Comparison of ENCODE assay signal across 16 cellular contexts in the genomic region with DNA sequence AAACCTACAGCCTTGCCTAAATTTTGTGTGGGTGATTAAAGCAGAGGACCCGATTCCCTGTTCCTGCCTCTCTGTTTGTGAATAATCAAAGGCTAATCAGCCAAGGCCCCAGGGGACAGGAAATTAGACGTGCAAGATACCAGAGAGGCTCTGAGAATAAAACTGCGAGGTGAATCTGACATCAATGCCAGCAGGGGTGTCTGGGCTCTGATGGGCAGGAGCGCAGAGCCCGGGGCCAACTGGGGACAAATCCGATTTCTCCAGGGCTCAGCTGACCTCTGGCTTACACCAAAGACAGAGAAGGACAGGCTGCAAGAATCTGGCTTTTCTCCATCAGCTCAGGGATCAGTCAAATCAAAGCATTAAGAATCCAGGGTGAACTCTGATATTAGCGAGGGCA.
DNase-seq lines count a peak whose midpoint lies in the region; ATAC-seq and TF ChIP-seq lines count a peak whose summit lies in the region.
"Had no signal": no experiment of that assay in that cellular context is flagged by ENCODE, and none has a peak within 500 bp of the region (broad histone marks: within the 10 kb centered on the region; RNA-seq: fewer than 3 reads in every experiment).

No MANE protein-coding gene starts in this region.

- no peak overlapping the region for H3K4ac ChIP-seq in neuronal stem cell (ENCODE audit: low read length)

- H3K4me1 ChIP-seq in BE2C = peaks cover 9% of the 10 kb centered on the region
- H3K4me1 ChIP-seq in endodermal cell (ENCODE audit: control insufficient read depth, insufficient read depth, low read length) = peaks cover 14% of the 10 kb centered on the region
- peaks cover 11 to 21% of the 10 kb centered on the region in 2 donors for H3K4me1 ChIP-seq in neuronal stem cell (ENCODE audit: control insufficient read depth in 2 of 2, insufficient read depth in 1 of 2, low read depth in 1 of 2, low read length in 2 of 2)

- H2BK12ac ChIP-seq in neuronal stem cell (ENCODE audit: low read length) = no peak overlapping the region

- H3K36me3 Mint-ChIP-seq in HFFc6 (ENCODE audit: low read depth) (no peaks in the 10 kb centered on the region), endodermal cell (ENCODE audit: low read depth) (no peaks in the 10 kb centered on the region)

- H3K27ac Mint-ChIP-seq in HFFc6 = 0 out of 2 replicates have a peak overlapping the region, but pooled peaks have one; percentile 11
- H3K27ac Mint-ChIP-seq in endodermal cell = peak overlapping the region; percentile 74

- no peak overlapping the region for H3K4me3 ChIP-seq in BE2C (ENCODE audit: low read depth, low read length)
- no peak overlapping the region for H3K4me3 ChIP-seq in endodermal cell (ENCODE audit: low read length)
- H3K4me3 ChIP-seq in neuronal stem cell (ENCODE audit: low read length in 2 of 2) = no peak overlapping the region
- H3K4me3 ChIP-seq: GM12878, left lung had no signal

- H2BK120ac ChIP-seq in neuronal stem cell (ENCODE audit: low read depth, low read length) = no peak overlapping the region

- no peak overlapping the region for H3K4me2 ChIP-seq in neuronal stem cell (ENCODE audit: insufficient read depth, low read length, poor library complexity, severe bottlenecking)

- H3K36me3 ChIP-seq in BE2C (no peaks in the 10 kb centered on the region), endodermal cell (ENCODE audit: control insufficient read depth, insufficient read depth, low read length) (no peaks in the 10 kb centered on the region), neuronal stem cell (replicated peaks in 1 of 2; ENCODE audit: control insufficient read depth in 2 of 2, insufficient read depth in 2 of 2, low read length in 2 of 2) (no peaks in the 10 kb centered on the region)
- H3K36me3 ChIP-seq: left lung had no signal

- no peak overlapping the region for H3K9ac ChIP-seq in endodermal cell (ENCODE audit: extremely low read depth, low read length, poor library complexity, severe bottlenecking)
- H3K9ac ChIP-seq in neuronal stem cell (ENCODE audit: low read depth, low read length, poor library complexity) = no peak overlapping the region

- H2BK15ac ChIP-seq in neuronal stem cell (ENCODE audit: low read length) = no peak overlapping the region

- no peaks in the 10 kb centered on the region for H3K79me1 ChIP-seq in neuronal stem cell (ENCODE audit: low read depth, low read length)

- no peak overlapping the region for H2AFZ ChIP-seq in neuronal stem cell (ENCODE audit: low read length)

- no peaks in the 10 kb centered on the region for H3K9me3 Mint-ChIP-seq in HFFc6
- no peaks in the 10 kb centered on the region for H3K9me3 Mint-ChIP-seq in endodermal cell
- H3K9me3 Mint-ChIP-seq: CD8-positive, alpha-beta memory T cell; stimulated activated naive CD8-positive, alpha-beta T cell treated with anti-CD3 and anti-CD28 coated beads, Interleukin-15, amount 100 ng/mL, for 72 hours had no signal

- DNase-seq in BE2C (peak; percentile 75), HFFc6 (no peak), endodermal cell (peak; percentile 55), neuronal stem cell (ENCODE audit: low spot score) (no peak), Kasumi-1 (lab: John Stamatoyannopoulos, UW) (no peak), NCI-H2081 treated with DMSO at 0.1 percent for 48 hours (lab: John Stamatoyannopoulos, UW) (no peak), NCI-H748 treated with DMSO at 0.1 percent for 48 hours (lab: John Stamatoyannopoulos, UW) (no peak)
- DNase-seq: CD8-positive, alpha-beta memory T cell; central memory CD4-positive, alpha-beta T cell; effector memory CD4-positive, alpha-beta T cell; KG1; left lung; NCI-H1105 treated with DMSO at 0.1 percent for 48 hours; stimulated activated naive CD8-positive, alpha-beta T cell treated with anti-CD3 and anti-CD28 coated beads, Interleukin-15, amount 100 ng/mL, for 72 hours had no signal

- ATAC-seq in GM18505 (IDR thresholded peaks at IDR 0.05; ENCODE audit: unreplicated experiment) = no peak
- ATAC-seq: GM12878; left lung; stimulated activated naive CD8-positive, alpha-beta T cell treated with anti-CD3 and anti-CD28 coated beads, Interleukin-15, amount 100 ng/mL, for 72 hours had no signal

- H3K4me1 Mint-ChIP-seq in HFFc6 (ENCODE audit: low read depth) = peaks cover 7% of the 10 kb centered on the region
- peaks cover 35% of the 10 kb centered on the region for H3K4me1 Mint-ChIP-seq in endodermal cell

- no peak overlapping the region for H3K14ac ChIP-seq in neuronal stem cell (ENCODE audit: low read length)

- no peak overlapping the region for H3K27ac ChIP-seq in endodermal cell (ENCODE audit: low read depth, low read length)
- peak overlapping the region; percentile 3 for H3K27ac ChIP-seq in neuronal stem cell (replicated peaks; ENCODE audit: low read length)
- H3K27ac ChIP-seq: left lung had no signal

- H3K27me3 Mint-ChIP-seq in HFFc6 (ENCODE audit: insufficient read depth) (no peaks in the 10 kb centered on the region), endodermal cell (ENCODE audit: insufficient read depth) (no peaks in the 10 kb centered on the region)
- H3K27me3 Mint-ChIP-seq: stimulated activated naive CD8-positive, alpha-beta T cell treated with anti-CD3 and anti-CD28 coated beads, Interleukin-15, amount 100 ng/mL, for 72 hours had no signal

- H2BK5ac ChIP-seq in neuronal stem cell (ENCODE audit: low read length) = no peak overlapping the region

- H3K18ac ChIP-seq in neuronal stem cell (ENCODE audit: low read length) = no peak overlapping the region

- WGBS in endodermal cell (ENCODE audit: insufficient coverage in 1 of 2, insufficient read length in 1 of 2), 2 experiments = 64% methylated on average over 3 to 7 of the region's 7 CpGs
- WGBS in neuronal stem cell (ENCODE audit: extremely low coverage in 2 of 2, insufficient read length in 2 of 2, insufficient replicate concordance in 1 of 2), 2 donors = no CpG with 5 or more reads among the region's 7 CpGs

- H3K9me3 ChIP-seq in BE2C = no peaks in the 10 kb centered on the region
- no peaks in the 10 kb centered on the region for H3K9me3 ChIP-seq in endodermal cell (ENCODE audit: control insufficient read depth, low read length)
- peaks cover 0 to 2% of the 10 kb centered on the region in 2 donors for H3K9me3 ChIP-seq in neuronal stem cell (replicated peaks in 1 of 2; ENCODE audit: control insufficient read depth in 2 of 2, insufficient read depth in 1 of 2, low read depth in 1 of 2, low read length in 2 of 2)
- H3K9me3 ChIP-seq: left lung had no signal

- TF ChIP-seq CTCF in BE2C (IDR thresholded peaks at IDR 0.05; ENCODE audit: low read depth, low read length) = no peak
- TF ChIP-seq CTCF in HFFc6 (IDR thresholded peaks at IDR 0.05) = no peak
- TF ChIP-seq CTCF in endodermal cell (conservative IDR thresholded peaks at IDR 0.05) = no peak

- H2AK5ac ChIP-seq in neuronal stem cell (ENCODE audit: low read depth, low read length) = no peak overlapping the region

- no peak overlapping the region for H4K8ac ChIP-seq in neuronal stem cell (ENCODE audit: low read depth, low read length)

- no peak for TF ChIP-seq POLR2A in GM18505 (IDR thresholded peaks at IDR 0.05; ENCODE audit: borderline replicate concordance, extremely low read depth, insufficient read depth, insufficient read length)

- no peak overlapping the region for H4K91ac ChIP-seq in neuronal stem cell (ENCODE audit: low read depth, low read length, poor library complexity)

- no peaks in the 10 kb centered on the region for H3K27me3 ChIP-seq in BE2C
- H3K27me3 ChIP-seq in endodermal cell (ENCODE audit: control insufficient read depth, insufficient read depth, low read length, poor library complexity, severe bottlenecking) = no peaks in the 10 kb centered on the region
- no peaks in the 10 kb centered on the region for H3K27me3 ChIP-seq in neuronal stem cell (ENCODE audit: control insufficient read depth in 3 of 3, insufficient read depth in 3 of 3, low read depth in 1 of 3, low read length in 3 of 3)
- H3K27me3 ChIP-seq: left lung had no signal

- H3K4me3 Mint-ChIP-seq in HFFc6 (no peak overlapping the region), endodermal cell (no peak overlapping the region)
- H3K4me3 Mint-ChIP-seq: stimulated activated naive CD8-positive, alpha-beta T cell treated with anti-CD3 and anti-CD28 coated beads, Interleukin-15, amount 100 ng/mL, for 72 hours had no signal

- H3K23ac ChIP-seq in neuronal stem cell (ENCODE audit: low read depth, low read length, poor library complexity) = no peak overlapping the region

Comparison
In these comparisons a context has a peak if more than half of its experiments do, and no peak if none do; other contexts are left out.
1. DNase-seq: peak in BE2C (single experiment) and endodermal cell (single experiment); none in HFFc6 (single experiment), neuronal stem cell (single experiment), Kasumi-1 (0 of 2), NCI-H2081 treated with DMSO at 0.1 percent for 48 hours (single experiment) and NCI-H748 treated with DMSO at 0.1 percent for 48 hours (single experiment).